In the genomic region with DNA sequence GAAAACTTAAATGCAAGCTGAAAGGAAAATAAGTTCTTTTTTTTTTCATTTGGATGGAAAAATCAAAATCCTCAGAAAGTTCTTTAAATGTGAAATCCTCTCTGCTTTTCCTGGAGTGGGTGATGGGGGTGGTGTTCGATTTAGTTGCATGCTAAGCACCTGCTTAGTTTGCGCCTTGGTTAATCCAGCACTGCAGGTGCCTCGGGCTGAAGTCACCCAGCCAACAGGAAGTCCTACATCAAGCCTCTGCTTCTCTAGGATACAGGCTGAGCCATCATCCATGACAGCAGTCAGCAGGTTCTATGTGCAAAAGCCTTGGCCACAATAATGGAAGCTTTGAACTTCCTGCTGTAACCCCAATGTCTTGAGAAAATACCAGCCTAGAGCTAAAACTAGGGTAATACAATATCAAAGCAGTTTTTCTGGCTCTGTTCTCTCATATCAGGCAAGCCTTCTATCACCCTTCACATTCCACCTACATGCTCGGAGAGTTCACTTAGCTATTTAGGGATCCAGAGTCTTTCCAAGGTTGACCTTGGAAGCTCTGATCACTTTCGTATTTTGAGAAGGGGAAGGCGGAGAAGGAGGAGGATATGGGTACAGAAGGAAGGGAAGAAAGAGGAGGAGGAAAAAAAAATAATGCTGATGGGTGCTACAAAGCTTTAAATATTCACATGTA, we compare ENCODE assay signal across 18 cellular contexts.
A peak's percentile ranks its signal among the peaks of the same experiment; 100 is the strongest.
DNase-seq lines count a peak whose midpoint lies in the region; ATAC-seq and TF ChIP-seq lines count a peak whose summit lies in the region.
"Had no signal": no experiment of that assay in that cellular context is flagged by ENCODE, and none has a peak within 500 bp of the region (broad histone marks: within the 10 kb centered on the region; RNA-seq: fewer than 3 reads in every experiment).

No MANE protein-coding gene starts in this region.

- no peaks in the 10 kb centered on the region for H3K27me3 ChIP-seq in WERI-Rb-1 (ENCODE audit: insufficient read depth, low read depth, severe bottlenecking)
- H3K27me3 ChIP-seq in transverse colon: no peaks in the 10 kb centered on the region
- H3K27me3 ChIP-seq: BLaER1 treated with 17β-estradiol and CSF1 and Interleukin-3, amounts not matched to agents 10 nM and 100 nM had no signal

- H3K4me1 ChIP-seq in transverse colon: no peaks in the 10 kb centered on the region
- H3K4me1 ChIP-seq: HAP-1 had no signal

- ATAC-seq in Right ventricle myocardium superior (ENCODE audit: poor library complexity): peak; percentile 51
- no peak for ATAC-seq in left ventricle myocardium superior
- ATAC-seq in GM18498 (IDR thresholded peaks at IDR 0.05; ENCODE audit: unreplicated experiment): no peak
- ATAC-seq: CD8-positive, alpha-beta T cell; GM12878 had no signal

- intact Hi-C loops in Right ventricle myocardium superior (cut with DNase I): no loop called here
- intact Hi-C loops in left ventricle myocardium superior (cut with micrococcal nuclease): no loop called here
- intact Hi-C loops in transverse colon (cut with DNase I; ENCODE audit: low total_unique reads): no loop called here

- DNase-seq in Right ventricle myocardium superior (no peak), left ventricle myocardium superior (no peak), WERI-Rb-1 (peak; percentile 47), left kidney (ENCODE audit: low read depth, low spot score) (peak; percentile 38), HuH-7.5 (ENCODE audit: low spot score) (no peak), transverse colon (no peak)
- DNase-seq: 8988T; Calu3; CD8-positive, alpha-beta T cell; DMS79 treated with DMSO at 0.1 percent for 48 hours; GF-D8; GM23248; IMR-90 had no signal

- no peak overlapping the region for H3K27ac ChIP-seq in WERI-Rb-1
- no peak overlapping the region for H3K27ac ChIP-seq in transverse colon
- H3K27ac ChIP-seq: BLaER1 treated with 17β-estradiol and CSF1 and Interleukin-3, amounts not matched to agents 10 nM and 100 nM; GM23248; HL-60 had no signal

- H3K9me3 ChIP-seq in WERI-Rb-1 (ENCODE audit: severe bottlenecking) (no peaks in the 10 kb centered on the region), transverse colon (no peaks in the 10 kb centered on the region)
- H3K9me3 ChIP-seq: HAP-1 had no signal

- H3K4me3 ChIP-seq in WERI-Rb-1 (ENCODE audit: low read depth, low read length) (no peak overlapping the region), transverse colon (no peak overlapping the region)
- H3K4me3 ChIP-seq: BLaER1 treated with 17β-estradiol and CSF1 and Interleukin-3, amounts not matched to agents 10 nM and 100 nM; GM12878; GM23248; HAP-1 had no signal

- WGBS in transverse colon (ENCODE audit: low coverage in 1 of 2), 2 donors: 73 to 77% methylated on average over 6 of the region's 6 CpGs

- TF ChIP-seq CTCF in WERI-Rb-1 (IDR thresholded peaks at IDR 0.05; ENCODE audit: low read depth, low read length) (no peak), transverse colon (IDR thresholded peaks at IDR 0.05) (no peak)

- TF ChIP-seq POLR2A in transverse colon (IDR thresholded peaks at IDR 0.05): no peak

- in situ Hi-C loops in transverse colon (cut with MboI; ENCODE audit: low pct_ligation_motif_present in 1 of 4, low pct_unique_long_range_greater_than_20kb in 1 of 4, low sequenced_read_pairs in 3 of 4): no loop called here

- TF ChIP-seq EP300 in transverse colon (IDR thresholded peaks at IDR 0.05; ENCODE audit: low read depth): no peak

- H3K36me3 ChIP-seq in WERI-Rb-1: no peaks in the 10 kb centered on the region
- H3K36me3 ChIP-seq in transverse colon: no peaks in the 10 kb centered on the region
- H3K36me3 ChIP-seq: BLaER1 treated with 17β-estradiol and CSF1 and Interleukin-3, amounts not matched to agents 10 nM and 100 nM; HAP-1 had no signal

Comparison
In these comparisons a context has a peak if more than half of its experiments do, and no peak if none do; other contexts are left out.
1. DNase-seq: peak in WERI-Rb-1 (single experiment) and left kidney (single experiment); none in Right ventricle myocardium superior (single experiment), left ventricle myocardium superior (single experiment), HuH-7.5 (single experiment) and transverse colon (single experiment).